In the genomic region with DNA sequence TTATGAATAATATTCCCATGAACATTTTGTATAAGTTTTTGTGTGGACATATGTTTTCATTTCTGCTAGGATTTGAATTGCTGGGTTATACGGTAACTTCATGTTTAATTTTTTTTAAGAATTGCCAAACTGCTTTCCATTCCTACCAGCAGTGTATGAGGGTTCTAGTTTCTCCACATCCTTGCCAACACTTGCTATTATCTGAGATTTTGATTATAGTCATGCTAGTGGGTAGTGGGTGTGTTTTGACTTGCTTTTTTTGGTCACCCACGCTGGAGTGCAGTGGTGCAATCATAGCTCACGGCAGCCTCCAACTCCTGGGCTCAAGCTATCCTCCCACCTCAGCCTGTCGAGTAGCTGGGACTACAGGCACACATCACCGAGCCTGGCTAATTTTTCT, we compare ENCODE assay signal across 9 cellular contexts. TPM values are rescaled to one million over a fixed set of nuclear protein-coding genes. Genes with fewer than 3 reads are reported as not detected.
"Had no signal": no experiment of that assay in that cellular context is flagged by ENCODE, and none has a peak within 500 bp of the region (broad histone marks: within the 10 kb centered on the region; RNA-seq: fewer than 3 reads in every experiment).

No MANE protein-coding gene starts in this region.

- H2AFZ ChIP-seq: GM23248 had no signal

- ATAC-seq: HCT116 had no signal

- FAIRE-seq: HTR-8/SVneo had no signal

- H3K9ac ChIP-seq: GM23248 had no signal

- DNase-seq: GM23248, GOT3, H7, KG1 had no signal

- H3K27me3 Mint-ChIP-seq: IgD-negative memory B cell had no signal

- H3K4me3 ChIP-seq: GM23248, HAP-1 had no signal

- H3K9me3 ChIP-seq: HAP-1 had no signal

- H3K36me3 Mint-ChIP-seq: IgD-negative memory B cell had no signal

- H3K9me3 Mint-ChIP-seq: IgD-negative memory B cell had no signal

- H3K27ac ChIP-seq: GM23248 had no signal

RNA-seq across cellular contexts. Expression of a gene that starts 40.8 kb away (rescaled TPM):
- total RNA-seq: GM23248, H4, H7 had no signal
- polyA plus RNA-seq: GM23248 had no signal
